2 cellular contexts compared by ENCODE assay signal in the genomic region with DNA sequence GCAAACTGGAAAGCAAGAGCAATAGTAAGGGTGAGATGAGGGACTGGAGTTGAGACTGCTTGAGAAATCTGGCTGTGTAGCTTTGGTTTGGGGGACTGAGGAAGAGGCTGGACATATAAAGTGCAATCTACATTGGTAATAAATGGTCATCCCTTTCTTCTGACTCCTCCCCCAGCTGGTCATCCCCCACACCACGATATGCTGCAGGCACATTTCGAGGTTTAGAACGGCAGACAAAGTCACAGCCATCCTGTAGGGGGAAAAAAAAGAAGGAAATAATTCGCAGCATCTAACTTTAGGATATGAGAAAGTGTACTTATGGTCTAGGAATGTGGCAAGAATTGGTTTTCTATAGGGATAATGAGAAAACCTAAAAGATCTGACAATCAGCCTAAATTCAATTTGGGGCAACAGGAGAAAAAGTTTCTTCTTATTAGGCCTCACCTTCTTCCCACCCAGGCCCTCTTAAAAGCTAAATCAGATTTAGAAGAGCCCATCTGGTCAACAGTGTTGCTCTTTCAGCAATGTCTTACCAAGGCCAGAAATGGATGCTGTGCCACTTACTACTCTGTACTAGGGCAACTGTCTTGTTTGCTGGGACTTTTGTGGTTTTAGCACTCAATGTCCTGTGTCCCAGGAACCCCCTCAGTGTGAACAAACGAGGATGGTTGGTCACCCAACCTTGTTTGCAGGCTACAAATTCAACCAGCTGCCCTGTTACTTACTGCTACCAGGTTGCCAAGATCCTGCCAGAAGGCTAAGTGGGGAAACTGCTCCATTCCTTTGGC.
TF ChIP-seq lines count a peak whose summit lies in the region.

No MANE protein-coding gene starts in this region.

TF ChIP-seq in HepG2, 621 proteins besides CTCF, POLR2A, EP300 and RAD21:
- TF ChIP-seq FOXA3 (CRISPR knock-in tag; IDR thresholded peaks at IDR 0.05), result no peak
- TF ChIP-seq, protein P1, sequence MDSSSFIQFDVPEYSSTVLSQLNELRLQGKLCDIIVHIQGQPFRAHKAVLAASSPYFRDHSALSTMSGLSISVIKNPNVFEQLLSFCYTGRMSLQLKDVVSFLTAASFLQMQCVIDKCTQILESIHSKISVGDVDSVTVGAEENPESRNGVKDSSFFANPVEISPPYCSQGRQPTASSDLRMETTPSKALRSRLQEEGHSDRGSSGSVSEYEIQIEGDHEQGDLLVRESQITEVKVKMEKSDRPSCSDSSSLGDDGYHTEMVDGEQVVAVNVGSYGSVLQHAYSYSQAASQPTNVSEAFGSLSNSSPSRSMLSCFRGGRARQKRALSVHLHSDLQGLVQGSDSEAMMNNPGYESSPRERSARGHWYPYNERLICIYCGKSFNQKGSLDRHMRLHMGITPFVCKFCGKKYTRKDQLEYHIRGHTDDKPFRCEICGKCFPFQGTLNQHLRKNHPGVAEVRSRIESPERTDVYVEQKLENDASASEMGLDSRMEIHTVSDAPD (CRISPR knock-in tag; IDR thresholded peaks at IDR 0.05), result no peak
- TF ChIP-seq ZNF547 (CRISPR knock-in tag; IDR thresholded peaks at IDR 0.05), result no peak
TF ChIP-seq in HepG2: peak in this region for 0.

TF ChIP-seq in SK-N-SH treated with all-trans-retinoic acid at 6 μM for 48 hours, 23 proteins besides CTCF, POLR2A, EP300 and RAD21:
- TF ChIP-seq POU6F1 (CRISPR knock-in tag; IDR thresholded peaks at IDR 0.05; ENCODE audit: borderline replicate concordance, low read depth) (no peak), OSR1 (CRISPR knock-in tag; IDR thresholded peaks at IDR 0.05) (no peak), ZNF70 (CRISPR knock-in tag; IDR thresholded peaks at IDR 0.05) (no peak), ZNF8 (CRISPR knock-in tag; IDR thresholded peaks at IDR 0.05) (no peak), ESRRG (CRISPR knock-in tag; IDR thresholded peaks at IDR 0.05) (no peak), ZFP3 (CRISPR knock-in tag; IDR thresholded peaks at IDR 0.05) (no peak), ARNTL (CRISPR knock-in tag; IDR thresholded peaks at IDR 0.05; ENCODE audit: borderline replicate concordance, low read depth) (no peak), PPARA (CRISPR knock-in tag; IDR thresholded peaks at IDR 0.05; ENCODE audit: borderline replicate concordance) (no peak), ZNF565 (CRISPR knock-in tag; conservative IDR thresholded peaks at IDR 0.05; ENCODE audit: low read depth) (no peak), CSRNP3 (CRISPR knock-in tag; IDR thresholded peaks at IDR 0.05) (no peak), TCF4 (CRISPR knock-in tag; IDR thresholded peaks at IDR 0.05; ENCODE audit: borderline replicate concordance) (no peak), ZFP30 (CRISPR knock-in tag; IDR thresholded peaks at IDR 0.05) (no peak)
- TF ChIP-seq, protein P2, sequence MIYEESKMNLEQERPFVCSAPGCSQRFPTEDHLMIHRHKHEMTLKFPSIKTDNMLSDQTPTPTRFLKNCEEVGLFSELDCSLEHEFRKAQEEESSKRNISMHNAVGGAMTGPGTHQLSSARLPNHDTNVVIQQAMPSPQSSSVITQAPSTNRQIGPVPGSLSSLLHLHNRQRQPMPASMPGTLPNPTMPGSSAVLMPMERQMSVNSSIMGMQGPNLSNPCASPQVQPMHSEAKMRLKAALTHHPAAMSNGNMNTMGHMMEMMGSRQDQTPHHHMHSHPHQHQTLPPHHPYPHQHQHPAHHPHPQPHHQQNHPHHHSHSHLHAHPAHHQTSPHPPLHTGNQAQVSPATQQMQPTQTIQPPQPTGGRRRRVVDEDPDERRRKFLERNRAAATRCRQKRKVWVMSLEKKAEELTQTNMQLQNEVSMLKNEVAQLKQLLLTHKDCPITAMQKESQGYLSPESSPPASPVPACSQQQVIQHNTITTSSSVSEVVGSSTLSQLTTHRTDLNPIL (CRISPR knock-in tag; IDR thresholded peaks at IDR 0.05; ENCODE audit: low read depth), result no peak
- TF ChIP-seq, protein P3, sequence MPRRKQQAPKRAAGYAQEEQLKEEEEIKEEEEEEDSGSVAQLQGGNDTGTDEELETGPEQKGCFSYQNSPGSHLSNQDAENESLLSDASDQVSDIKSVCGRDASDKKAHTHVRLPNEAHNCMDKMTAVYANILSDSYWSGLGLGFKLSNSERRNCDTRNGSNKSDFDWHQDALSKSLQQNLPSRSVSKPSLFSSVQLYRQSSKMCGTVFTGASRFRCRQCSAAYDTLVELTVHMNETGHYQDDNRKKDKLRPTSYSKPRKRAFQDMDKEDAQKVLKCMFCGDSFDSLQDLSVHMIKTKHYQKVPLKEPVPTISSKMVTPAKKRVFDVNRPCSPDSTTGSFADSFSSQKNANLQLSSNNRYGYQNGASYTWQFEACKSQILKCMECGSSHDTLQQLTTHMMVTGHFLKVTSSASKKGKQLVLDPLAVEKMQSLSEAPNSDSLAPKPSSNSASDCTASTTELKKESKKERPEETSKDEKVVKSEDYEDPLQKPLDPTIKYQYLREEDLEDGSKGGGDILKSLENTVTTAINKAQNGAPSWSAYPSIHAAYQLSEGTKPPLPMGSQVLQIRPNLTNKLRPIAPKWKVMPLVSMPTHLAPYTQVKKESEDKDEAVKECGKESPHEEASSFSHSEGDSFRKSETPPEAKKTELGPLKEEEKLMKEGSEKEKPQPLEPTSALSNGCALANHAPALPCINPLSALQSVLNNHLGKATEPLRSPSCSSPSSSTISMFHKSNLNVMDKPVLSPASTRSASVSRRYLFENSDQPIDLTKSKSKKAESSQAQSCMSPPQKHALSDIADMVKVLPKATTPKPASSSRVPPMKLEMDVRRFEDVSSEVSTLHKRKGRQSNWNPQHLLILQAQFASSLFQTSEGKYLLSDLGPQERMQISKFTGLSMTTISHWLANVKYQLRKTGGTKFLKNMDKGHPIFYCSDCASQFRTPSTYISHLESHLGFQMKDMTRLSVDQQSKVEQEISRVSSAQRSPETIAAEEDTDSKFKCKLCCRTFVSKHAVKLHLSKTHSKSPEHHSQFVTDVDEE (CRISPR knock-in tag; IDR thresholded peaks at IDR 0.05), result no peak
